2 cellular contexts compared by ENCODE assay signal in the genomic region with DNA sequence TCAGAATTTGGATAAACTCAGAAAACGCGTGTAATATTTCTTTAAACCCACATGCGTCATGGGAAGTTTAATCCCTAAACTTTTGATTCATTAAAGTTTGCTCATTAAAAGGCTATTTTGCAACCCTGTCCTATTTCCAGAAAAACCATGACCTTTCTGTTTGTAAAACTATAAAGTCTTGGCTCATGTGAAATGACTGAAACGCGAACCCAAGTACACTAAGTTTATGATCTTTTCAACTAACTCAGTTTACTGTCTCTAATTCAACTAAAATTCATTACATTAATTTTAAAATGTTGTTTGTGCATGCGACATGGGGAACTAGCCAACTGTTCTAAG.
TF ChIP-seq lines count a peak whose summit lies in the region.

No MANE protein-coding gene starts in this region.

TF ChIP-seq in liver, 16 proteins besides CTCF, POLR2A, EP300 and RAD21 (continued from another document):
- TF ChIP-seq TAF1 (conservative IDR thresholded peaks at IDR 0.05): no peak
- TF ChIP-seq, protein P1, sequence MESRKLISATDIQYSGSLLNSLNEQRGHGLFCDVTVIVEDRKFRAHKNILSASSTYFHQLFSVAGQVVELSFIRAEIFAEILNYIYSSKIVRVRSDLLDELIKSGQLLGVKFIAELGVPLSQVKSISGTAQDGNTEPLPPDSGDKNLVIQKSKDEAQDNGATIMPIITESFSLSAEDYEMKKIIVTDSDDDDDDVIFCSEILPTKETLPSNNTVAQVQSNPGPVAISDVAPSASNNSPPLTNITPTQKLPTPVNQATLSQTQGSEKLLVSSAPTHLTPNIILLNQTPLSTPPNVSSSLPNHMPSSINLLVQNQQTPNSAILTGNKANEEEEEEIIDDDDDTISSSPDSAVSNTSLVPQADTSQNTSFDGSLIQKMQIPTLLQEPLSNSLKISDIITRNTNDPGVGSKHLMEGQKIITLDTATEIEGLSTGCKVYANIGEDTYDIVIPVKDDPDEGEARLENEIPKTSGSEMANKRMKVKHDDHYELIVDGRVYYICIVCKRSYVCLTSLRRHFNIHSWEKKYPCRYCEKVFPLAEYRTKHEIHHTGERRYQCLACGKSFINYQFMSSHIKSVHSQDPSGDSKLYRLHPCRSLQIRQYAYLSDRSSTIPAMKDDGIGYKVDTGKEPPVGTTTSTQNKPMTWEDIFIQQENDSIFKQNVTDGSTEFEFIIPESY (IDR thresholded peaks at IDR 0.05): peak; percentile 66
- TF ChIP-seq, protein P2, sequence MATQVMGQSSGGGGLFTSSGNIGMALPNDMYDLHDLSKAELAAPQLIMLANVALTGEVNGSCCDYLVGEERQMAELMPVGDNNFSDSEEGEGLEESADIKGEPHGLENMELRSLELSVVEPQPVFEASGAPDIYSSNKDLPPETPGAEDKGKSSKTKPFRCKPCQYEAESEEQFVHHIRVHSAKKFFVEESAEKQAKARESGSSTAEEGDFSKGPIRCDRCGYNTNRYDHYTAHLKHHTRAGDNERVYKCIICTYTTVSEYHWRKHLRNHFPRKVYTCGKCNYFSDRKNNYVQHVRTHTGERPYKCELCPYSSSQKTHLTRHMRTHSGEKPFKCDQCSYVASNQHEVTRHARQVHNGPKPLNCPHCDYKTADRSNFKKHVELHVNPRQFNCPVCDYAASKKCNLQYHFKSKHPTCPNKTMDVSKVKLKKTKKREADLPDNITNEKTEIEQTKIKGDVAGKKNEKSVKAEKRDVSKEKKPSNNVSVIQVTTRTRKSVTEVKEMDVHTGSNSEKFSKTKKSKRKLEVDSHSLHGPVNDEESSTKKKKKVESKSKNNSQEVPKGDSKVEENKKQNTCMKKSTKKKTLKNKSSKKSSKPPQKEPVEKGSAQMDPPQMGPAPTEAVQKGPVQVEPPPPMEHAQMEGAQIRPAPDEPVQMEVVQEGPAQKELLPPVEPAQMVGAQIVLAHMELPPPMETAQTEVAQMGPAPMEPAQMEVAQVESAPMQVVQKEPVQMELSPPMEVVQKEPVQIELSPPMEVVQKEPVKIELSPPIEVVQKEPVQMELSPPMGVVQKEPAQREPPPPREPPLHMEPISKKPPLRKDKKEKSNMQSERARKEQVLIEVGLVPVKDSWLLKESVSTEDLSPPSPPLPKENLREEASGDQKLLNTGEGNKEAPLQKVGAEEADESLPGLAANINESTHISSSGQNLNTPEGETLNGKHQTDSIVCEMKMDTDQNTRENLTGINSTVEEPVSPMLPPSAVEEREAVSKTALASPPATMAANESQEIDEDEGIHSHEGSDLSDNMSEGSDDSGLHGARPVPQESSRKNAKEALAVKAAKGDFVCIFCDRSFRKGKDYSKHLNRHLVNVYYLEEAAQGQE (IDR thresholded peaks at IDR 0.05): peak; percentile 64

TF ChIP-seq in HepG2, 621 proteins besides CTCF, POLR2A, EP300 and RAD21 (continued from another document):
- TF ChIP-seq RFXAP (CRISPR knock-in tag; IDR thresholded peaks at IDR 0.05; ENCODE audit: borderline replicate concordance): no peak
